ENCODE assay signal across 15 cellular contexts in the genomic region with DNA sequence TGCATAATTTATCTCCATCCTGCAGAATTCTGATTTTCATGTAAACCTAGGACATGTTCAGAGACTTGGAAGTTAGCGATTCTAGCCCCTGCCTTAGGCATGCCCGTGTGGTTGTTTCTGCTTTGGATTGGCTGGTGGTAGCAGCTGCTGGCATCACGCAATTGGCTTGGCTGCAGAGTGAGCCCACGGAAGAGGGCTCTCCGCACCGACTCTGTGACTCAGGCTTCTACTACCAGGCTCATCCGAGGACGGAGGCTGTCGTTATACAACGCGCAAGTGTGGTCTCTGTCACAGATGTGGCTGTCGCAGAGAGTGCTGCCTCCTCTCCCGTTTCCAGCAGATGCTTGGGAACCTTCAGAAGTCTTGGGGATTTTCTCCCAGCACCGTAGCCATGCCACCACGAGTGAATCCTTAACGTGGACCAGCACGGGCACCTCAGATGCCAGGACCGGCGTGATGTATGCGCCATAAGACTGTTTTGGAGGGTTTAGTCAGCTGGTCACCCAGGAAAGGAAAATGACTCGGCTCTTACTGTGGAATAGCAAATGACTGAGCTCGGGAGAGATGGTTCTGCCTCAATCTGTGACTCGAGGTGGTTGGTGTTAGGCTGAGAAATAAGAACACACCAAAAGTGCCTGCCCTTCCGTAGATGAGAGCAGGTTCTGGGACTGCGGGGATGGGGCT.
DNase-seq lines count a peak whose midpoint lies in the region; ATAC-seq, FAIRE-seq and TF ChIP-seq lines count a peak whose summit lies in the region.
"Had no signal": no experiment of that assay in that cellular context is flagged by ENCODE, and none has a peak within 500 bp of the region (broad histone marks: within the 10 kb centered on the region; RNA-seq: fewer than 3 reads in every experiment).

No MANE protein-coding gene starts in this region.

- no peaks in the 10 kb centered on the region for H4K20me1 ChIP-seq in BLaER1

- H3K36me3 ChIP-seq in BLaER1: no peaks in the 10 kb centered on the region
- H3K36me3 ChIP-seq: HAP-1, neutrophil had no signal

- no peaks in the 10 kb centered on the region for H3K27me3 Mint-ChIP-seq in type B pancreatic cell
- H3K27me3 Mint-ChIP-seq: activated naive CD4-positive, alpha-beta T cell treated with anti-CD3 and anti-CD28 coated beads, Interleukin-2, amount 10 ng/mL, durations not matched to agents 7 days and 5 days; central memory CD8-positive, alpha-beta T cell had no signal

- peaks cover 23% of the 10 kb centered on the region for H3K4me1 ChIP-seq in BLaER1
- H3K4me1 ChIP-seq: HAP-1 had no signal

- no peaks in the 10 kb centered on the region for H3K4me1 Mint-ChIP-seq in type B pancreatic cell (ENCODE audit: unreplicated experiment)
- H3K4me1 Mint-ChIP-seq: activated naive CD4-positive, alpha-beta T cell treated with anti-CD3 and anti-CD28 coated beads, Interleukin-2, amount 10 ng/mL, durations not matched to agents 7 days and 5 days; central memory CD8-positive, alpha-beta T cell had no signal

- H3K27ac ChIP-seq in BLaER1: no peak overlapping the region
- H3K27ac ChIP-seq: C4-2B, neutrophil, WERI-Rb-1 had no signal

- no peak overlapping the region for H3K27ac Mint-ChIP-seq in type B pancreatic cell
- H3K27ac Mint-ChIP-seq: activated naive CD4-positive, alpha-beta T cell treated with anti-CD3 and anti-CD28 coated beads, Interleukin-2, amount 10 ng/mL, durations not matched to agents 7 days and 5 days had no signal

- H3K4me2 ChIP-seq in BLaER1: peak overlapping the region; percentile 82

- FAIRE-seq in frontal cortex (lab: Jason Lieb, UNC): no peak

- no peak; the same call in 2 of the 3 replicates for ATAC-seq in SK-N-SH treated with all-trans-retinoic acid at 6 μM for 48 hours
- ATAC-seq in GM18861 (IDR thresholded peaks at IDR 0.05; ENCODE audit: unreplicated experiment): no peak

- H3K9ac ChIP-seq in BLaER1: no peak overlapping the region

- H3K4me3 ChIP-seq in BLaER1: no peak overlapping the region
- H3K4me3 ChIP-seq: HAP-1 had no signal

- H3K4me3 Mint-ChIP-seq in type B pancreatic cell: no peak overlapping the region
- H3K4me3 Mint-ChIP-seq: activated naive CD4-positive, alpha-beta T cell treated with anti-CD3 and anti-CD28 coated beads, Interleukin-2, amount 10 ng/mL, durations not matched to agents 7 days and 5 days; central memory CD8-positive, alpha-beta T cell had no signal

- no peak for TF ChIP-seq CTCF in type B pancreatic cell (conservative IDR thresholded peaks at IDR 0.05)

- DNase-seq in NCI-H69 (lab: John Stamatoyannopoulos, UW): peak; percentile 77
- DNase-seq in frontal cortex (ENCODE audit: low spot score in 2 of 2): peak; percentile 72 to 74
- peak; percentile 93 for DNase-seq in putamen (ENCODE audit: low spot score)
- no peak for DNase-seq in type B pancreatic cell (ENCODE audit: extremely low spot score, unreplicated experiment)
- no peak for DNase-seq in cortex of kidney (lab: John Stamatoyannopoulos, UW)
- DNase-seq: activated naive CD4-positive, alpha-beta T cell treated with anti-CD3 and anti-CD28 coated beads, Interleukin-2, amount 10 ng/mL, durations not matched to agents 7 days and 5 days; mammary epithelial cell; WERI-Rb-1 had no signal

- H3K9me3 Mint-ChIP-seq in type B pancreatic cell: no peaks in the 10 kb centered on the region
- H3K9me3 Mint-ChIP-seq: activated naive CD4-positive, alpha-beta T cell treated with anti-CD3 and anti-CD28 coated beads, Interleukin-2, amount 10 ng/mL, durations not matched to agents 7 days and 5 days; central memory CD8-positive, alpha-beta T cell had no signal

- H3K9me3 ChIP-seq in BLaER1: no peaks in the 10 kb centered on the region
- H3K9me3 ChIP-seq: HAP-1, neutrophil had no signal

- peaks cover 4% of the 10 kb centered on the region for H3K36me3 Mint-ChIP-seq in type B pancreatic cell
- H3K36me3 Mint-ChIP-seq: activated naive CD4-positive, alpha-beta T cell treated with anti-CD3 and anti-CD28 coated beads, Interleukin-2, amount 10 ng/mL, durations not matched to agents 7 days and 5 days had no signal

- H3K27me3 ChIP-seq in BLaER1: no peaks in the 10 kb centered on the region

TF ChIP-seq in SK-N-SH treated with all-trans-retinoic acid at 6 μM for 48 hours, 23 proteins besides CTCF, POLR2A, EP300 and RAD21:
- TF ChIP-seq ZC3H10 (CRISPR knock-in tag; IDR thresholded peaks at IDR 0.05) (no peak), ZNF565 (CRISPR knock-in tag; conservative IDR thresholded peaks at IDR 0.05; ENCODE audit: low read depth) (no peak), CSDC2 (CRISPR knock-in tag; IDR thresholded peaks at IDR 0.05) (no peak), PPARA (CRISPR knock-in tag; IDR thresholded peaks at IDR 0.05; ENCODE audit: borderline replicate concordance) (no peak), TOX (CRISPR knock-in tag; IDR thresholded peaks at IDR 0.05; ENCODE audit: borderline replicate concordance) (no peak), ESRRG (CRISPR knock-in tag; IDR thresholded peaks at IDR 0.05) (no peak)

Comparison
In these comparisons a context has a peak if more than half of its experiments do, and no peak if none do; other contexts are left out.
1. DNase-seq: peak in NCI-H69 (single experiment), frontal cortex (2 of 2) and putamen (single experiment); none in type B pancreatic cell (single experiment) and cortex of kidney (single experiment).